In genomic region chr20:57432874-57433491, GRCh38 we compare ENCODE assay signal across 8 cellular contexts. TPM values are rescaled to one million over a fixed set of nuclear protein-coding genes. Genes with fewer than 3 reads are reported as not detected.
A peak's percentile ranks its signal among the peaks of the same experiment; 100 is the strongest.
DNase-seq lines count a peak whose midpoint lies in the region; ATAC-seq and TF ChIP-seq lines count a peak whose summit lies in the region.

No MANE protein-coding gene starts in this region.

- intact Hi-C loops in left lung (cut with DNase I): no loop called here

- H3K36me3 ChIP-seq in left lung: no peaks in the 10 kb centered on the region

- no peak overlapping the region for H3K4me3 ChIP-seq in left lung

- H3K4me1 ChIP-seq in left lung: peaks cover 7 to 86% of the 10 kb centered on the region in 2 donors

- TF ChIP-seq CTCF in left lung (IDR thresholded peaks at IDR 0.05): no peak

- DNase-seq in NCI-H460 (ENCODE audit: extremely low read depth, low read depth) (peak; percentile 27), left lung (peak; percentile 79 to 91), D341Med (ENCODE audit: low spot score) (no peak), DMS53 treated with DMSO at 0.1 percent for 48 hours (lab: John Stamatoyannopoulos, UW; ENCODE audit: unreplicated experiment) (no peak)
- DNase-seq in activated CD8-positive, alpha-beta memory T cell treated with anti-CD3 and anti-CD28 coated beads, Interleukin-2, amount 50 U/mL, for 4 hours: peak; percentile 49
- DNase-seq in stimulated activated naive CD4-positive, alpha-beta T cell treated with Interleukin-2 at 50 U/mL for 16 hours (lab: John Stamatoyannopoulos, UW): peak; percentile 44

- peak overlapping the region in 1 of 2 donors; percentile 84 for H3K27ac ChIP-seq in left lung

- no peaks in the 10 kb centered on the region for H3K27me3 ChIP-seq in left lung

- H3K9me3 ChIP-seq in left lung: no peaks in the 10 kb centered on the region

- ATAC-seq in GM18511 (IDR thresholded peaks at IDR 0.05; ENCODE audit: unreplicated experiment) (peak; percentile 97), HG02763 (IDR thresholded peaks at IDR 0.05; ENCODE audit: unreplicated experiment) (peak; percentile 79), left lung (peak; percentile 77)

RNA-seq across cellular contexts. Expression of gene RBM38, which starts 41.8 kb away (rescaled TPM):
- 18.2 and 20.6 TPM in 2 replicates for total RNA-seq in NCI-H460 (2014; rRNA removed; shearing (Covaris generic))
- polyA plus RNA-seq in NCI-H460 (2014; cell fraction: nucleus; rRNA removed): 14.6 and 26.2 TPM in 2 replicates
- 10 to 100 TPM; 17.6 to 20.0 TPM for total RNA-seq in left lung

Comparison
In these comparisons a context has a peak if more than half of its experiments do, and no peak if none do; other contexts are left out.
1. DNase-seq: peak in NCI-H460 (single experiment), activated CD8-positive, alpha-beta memory T cell treated with anti-CD3 and anti-CD28 coated beads, Interleukin-2, amount 50 U/mL, for 4 hours (single experiment), left lung (2 of 2) and stimulated activated naive CD4-positive, alpha-beta T cell treated with Interleukin-2 at 50 U/mL for 16 hours (single experiment); none in D341Med (single experiment) and DMS53 treated with DMSO at 0.1 percent for 48 hours (single experiment).
2. Peak in every context shown above with its lines, with median percentiles within 50 percentile points of each other: ATAC-seq.